Comparison of ENCODE assay signal across 1 cellular context in the genomic region with DNA sequence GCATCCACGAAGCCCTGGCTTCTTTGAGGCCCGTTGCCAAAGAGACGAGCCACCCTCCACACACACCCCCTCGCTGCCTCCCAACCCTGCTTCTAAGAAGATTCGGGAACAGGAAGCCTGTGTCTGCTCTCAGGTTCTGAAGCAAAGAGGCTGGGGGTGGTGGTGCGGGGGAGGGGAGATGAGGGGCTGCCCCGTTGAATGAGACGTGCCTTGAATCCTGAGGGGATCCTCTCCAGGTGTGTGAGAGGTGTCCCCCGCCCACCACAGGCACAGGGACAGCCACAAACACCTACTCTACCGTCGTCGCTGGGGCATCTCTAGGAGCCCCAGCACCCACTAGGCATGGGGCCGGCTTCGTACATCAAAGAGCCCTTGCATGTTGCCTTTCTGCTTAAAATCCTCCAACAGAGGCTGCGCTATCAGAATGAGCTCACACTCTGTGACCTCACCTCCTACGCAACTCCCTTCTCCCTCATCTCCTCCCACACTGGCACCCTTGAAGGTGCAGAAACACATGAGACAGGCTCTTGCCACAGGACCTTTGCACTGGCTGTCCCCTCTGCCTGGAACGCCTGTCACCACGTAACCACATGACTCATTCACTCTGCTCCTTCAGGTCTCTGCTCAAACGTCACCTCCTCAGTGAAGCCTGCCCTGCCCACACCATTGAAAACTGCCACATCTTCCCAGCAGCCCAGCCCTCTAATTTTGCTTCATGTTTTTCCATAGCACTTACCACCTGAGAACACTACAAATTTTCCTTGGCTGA.
TF ChIP-seq lines count a peak whose summit lies in the region.

No MANE protein-coding gene starts in this region.

TF ChIP-seq in GM12878, 131 proteins besides CTCF, POLR2A, EP300 and RAD21 (continued from another document):
- TF ChIP-seq CREB1 (IDR thresholded peaks at IDR 0.05; ENCODE audit: low read depth) (peak; percentile 90), CREM (IDR thresholded peaks at IDR 0.05; ENCODE audit: low read depth) (peak; percentile 80), TCF3 (IDR thresholded peaks at IDR 0.05; ENCODE audit: borderline replicate concordance, insufficient read depth, low read depth, low read length) (0 out of 2 replicates have a peak, but pooled peaks have one; percentile 32), RAD51 (IDR thresholded peaks at IDR 0.05) (peak; percentile 53; the same call in 1 of the 2 replicates), EGR1 (IDR thresholded peaks at IDR 0.05; ENCODE audit: borderline replicate concordance in 1 of 2, low read depth in 2 of 2, low read length in 2 of 2) (peak in 1 of 2 experiments; percentile 44; a peak in 1 of 3 replicates), CHD4 (IDR thresholded peaks at IDR 0.05) (0 out of 2 replicates have a peak, but pooled peaks have one; percentile 33), MEF2B (IDR thresholded peaks at IDR 0.05; ENCODE audit: partially characterized antibody, poor library complexity, severe bottlenecking) (peak; percentile 42), NR2F1 (conservative IDR thresholded peaks at IDR 0.05) (peak; percentile 81), SPI1 (IDR thresholded peaks at IDR 0.05; ENCODE audit: borderline replicate concordance, insufficient read depth, low read depth, low read length) (no peak), E2F4 (IDR thresholded peaks at IDR 0.05; ENCODE audit: low read depth, low read length) (0 out of 2 replicates have a peak, but pooled peaks have one; percentile 30), SIN3A (IDR thresholded peaks at IDR 0.05; ENCODE audit: low read depth, low read length) (0 out of 2 replicates have a peak, but pooled peaks have one; percentile 32), SMARCA5 (IDR thresholded peaks at IDR 0.05) (peak; percentile 100), CBFB (IDR thresholded peaks at IDR 0.05; ENCODE audit: low read depth) (no peak), PAX5 (IDR thresholded peaks at IDR 0.05; ENCODE audit: borderline replicate concordance, low read depth, low read length) (peak; percentile 52; the same call in 1 of the 2 replicates), TCF7 (IDR thresholded peaks at IDR 0.05; ENCODE audit: borderline replicate concordance) (peak; percentile 61; the same call in 1 of the 2 replicates), NR2C2 (IDR thresholded peaks at IDR 0.05; ENCODE audit: borderline replicate concordance, control insufficient read depth, insufficient read length, low read depth) (no peak), JUND (IDR thresholded peaks at IDR 0.05; ENCODE audit: low read depth, low read length) (peak; percentile 64; the same call in 1 of the 2 replicates), MXI1 (IDR thresholded peaks at IDR 0.05; ENCODE audit: low read depth, low read length) (peak; percentile 62; the same call in 1 of the 2 replicates), MLLT1 (IDR thresholded peaks at IDR 0.05) (peak; percentile 81), IRF4 (IDR thresholded peaks at IDR 0.05; ENCODE audit: low read depth, low read length) (peak; percentile 37; the same call in 1 of the 2 replicates), DPF2 (IDR thresholded peaks at IDR 0.05) (peak; percentile 74), NBN (IDR thresholded peaks at IDR 0.05) (peak; percentile 97), YY1 (IDR thresholded peaks at IDR 0.05; ENCODE audit: low read depth, low read length) (0 out of 2 replicates have a peak, but pooled peaks have one; percentile 31)
- TF ChIP-seq, protein P1, sequence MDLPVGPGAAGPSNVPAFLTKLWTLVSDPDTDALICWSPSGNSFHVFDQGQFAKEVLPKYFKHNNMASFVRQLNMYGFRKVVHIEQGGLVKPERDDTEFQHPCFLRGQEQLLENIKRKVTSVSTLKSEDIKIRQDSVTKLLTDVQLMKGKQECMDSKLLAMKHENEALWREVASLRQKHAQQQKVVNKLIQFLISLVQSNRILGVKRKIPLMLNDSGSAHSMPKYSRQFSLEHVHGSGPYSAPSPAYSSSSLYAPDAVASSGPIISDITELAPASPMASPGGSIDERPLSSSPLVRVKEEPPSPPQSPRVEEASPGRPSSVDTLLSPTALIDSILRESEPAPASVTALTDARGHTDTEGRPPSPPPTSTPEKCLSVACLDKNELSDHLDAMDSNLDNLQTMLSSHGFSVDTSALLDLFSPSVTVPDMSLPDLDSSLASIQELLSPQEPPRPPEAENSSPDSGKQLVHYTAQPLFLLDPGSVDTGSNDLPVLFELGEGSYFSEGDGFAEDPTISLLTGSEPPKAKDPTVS (IDR thresholded peaks at IDR 0.05; ENCODE audit: low read depth, low read length) = no peak
- TF ChIP-seq, protein P2, sequence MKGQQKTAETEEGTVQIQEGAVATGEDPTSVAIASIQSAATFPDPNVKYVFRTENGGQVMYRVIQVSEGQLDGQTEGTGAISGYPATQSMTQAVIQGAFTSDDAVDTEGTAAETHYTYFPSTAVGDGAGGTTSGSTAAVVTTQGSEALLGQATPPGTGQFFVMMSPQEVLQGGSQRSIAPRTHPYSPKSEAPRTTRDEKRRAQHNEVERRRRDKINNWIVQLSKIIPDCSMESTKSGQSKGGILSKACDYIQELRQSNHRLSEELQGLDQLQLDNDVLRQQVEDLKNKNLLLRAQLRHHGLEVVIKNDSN (IDR thresholded peaks at IDR 0.05; ENCODE audit: borderline replicate concordance, extremely low read length, insufficient read depth, low read depth, low read length) = peak; percentile 7
- TF ChIP-seq, protein P3, sequence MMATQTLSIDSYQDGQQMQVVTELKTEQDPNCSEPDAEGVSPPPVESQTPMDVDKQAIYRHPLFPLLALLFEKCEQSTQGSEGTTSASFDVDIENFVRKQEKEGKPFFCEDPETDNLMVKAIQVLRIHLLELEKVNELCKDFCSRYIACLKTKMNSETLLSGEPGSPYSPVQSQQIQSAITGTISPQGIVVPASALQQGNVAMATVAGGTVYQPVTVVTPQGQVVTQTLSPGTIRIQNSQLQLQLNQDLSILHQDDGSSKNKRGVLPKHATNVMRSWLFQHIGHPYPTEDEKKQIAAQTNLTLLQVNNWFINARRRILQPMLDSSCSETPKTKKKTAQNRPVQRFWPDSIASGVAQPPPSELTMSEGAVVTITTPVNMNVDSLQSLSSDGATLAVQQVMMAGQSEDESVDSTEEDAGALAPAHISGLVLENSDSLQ (IDR thresholded peaks at IDR 0.05) = peak; percentile 85
